ENCODE assay signal across 21 cellular contexts in the genomic region with DNA sequence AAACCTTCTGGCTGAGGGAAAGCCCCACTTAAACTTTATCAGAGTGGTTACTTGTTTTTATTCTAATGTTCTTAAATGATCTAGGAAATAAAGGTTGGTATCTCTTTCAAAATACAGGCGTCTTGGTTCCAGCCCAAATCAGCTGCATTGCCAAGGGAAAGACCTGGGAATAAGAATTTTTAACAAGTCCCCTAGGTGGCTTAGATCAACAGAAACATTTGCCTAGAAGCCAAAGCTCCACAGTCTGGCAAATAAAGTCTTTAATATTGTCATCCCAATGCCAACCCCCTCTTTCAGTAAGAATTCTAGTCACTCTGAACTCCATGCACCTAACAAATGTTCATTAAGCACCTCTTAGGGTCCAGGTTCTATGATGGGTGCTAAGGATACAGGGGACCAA.
"Had no signal": no experiment of that assay in that cellular context is flagged by ENCODE, and none has a peak within 500 bp of the region (broad histone marks: within the 10 kb centered on the region; RNA-seq: fewer than 3 reads in every experiment).

No MANE protein-coding gene starts in this region.

- H3K4me3 ChIP-seq: dorsolateral prefrontal cortex, mucosa of descending colon, pancreas, right lobe of liver, suprapubic skin, thyroid gland, vagina had no signal

- H3K9me3 Mint-ChIP-seq: immature natural killer cell; mesothelial cell of epicardium; naive B cell; stimulated activated naive CD8-positive, alpha-beta T cell treated with anti-CD3 and anti-CD28 coated beads, Interleukin-15, amount 100 ng/mL, for 72 hours had no signal

- H3K36me3 Mint-ChIP-seq: mesothelial cell of epicardium, naive B cell had no signal

- H3K27ac Mint-ChIP-seq: mesothelial cell of epicardium; stimulated activated naive CD8-positive, alpha-beta T cell treated with anti-CD3 and anti-CD28 coated beads, Interleukin-15, amount 100 ng/mL, for 72 hours had no signal

- H3K4me1 ChIP-seq: pancreas had no signal

- H3K9me3 ChIP-seq: mucosa of descending colon, neutrophil, pancreas, right lobe of liver, suprapubic skin, thyroid gland, vagina had no signal

- H3K27me3 ChIP-seq: dorsolateral prefrontal cortex, neutrophil, pancreas, right lobe of liver, suprapubic skin, thyroid gland, vagina had no signal

- H3K4me3 Mint-ChIP-seq: immature natural killer cell; mesothelial cell of epicardium; naive B cell; stimulated activated naive CD8-positive, alpha-beta T cell treated with anti-CD3 and anti-CD28 coated beads, Interleukin-15, amount 100 ng/mL, for 72 hours had no signal

- H3K27ac ChIP-seq: neutrophil, pancreas, right lobe of liver, suprapubic skin, thyroid gland, vagina had no signal

- H3K27me3 Mint-ChIP-seq: naive B cell; stimulated activated naive CD8-positive, alpha-beta T cell treated with anti-CD3 and anti-CD28 coated beads, Interleukin-15, amount 100 ng/mL, for 72 hours had no signal

- ATAC-seq: mucosa of descending colon; pancreas; stimulated activated naive CD8-positive, alpha-beta T cell treated with anti-CD3 and anti-CD28 coated beads, Interleukin-15, amount 100 ng/mL, for 72 hours had no signal

- DNase-seq: dorsolateral prefrontal cortex; effector CD4-positive, alpha-beta T cell; immature natural killer cell; islet precursor cell; kidney glomerular epithelial cell; mucosa of descending colon; naive B cell; pancreas; retina; right lobe of liver; small intestine; stimulated activated CD4-positive, alpha-beta T cell treated with anti-CD3 and anti-CD28 coated beads, Interleukin-15, amount 100 ng/mL, for 24 hours; stimulated activated CD4-positive, alpha-beta T cell treated with anti-CD3 and anti-CD28 coated beads, Interleukin-2, amount 100 ng/mL, for 48 hours; stimulated activated naive CD4-positive, alpha-beta T cell; stimulated activated naive CD8-positive, alpha-beta T cell treated with anti-CD3 and anti-CD28 coated beads, Interleukin-15, amount 100 ng/mL, for 72 hours; thyroid gland; trophoblast cell had no signal

- H3K36me3 ChIP-seq: neutrophil, pancreas, right lobe of liver, suprapubic skin, thyroid gland, vagina had no signal
